Comparison of ENCODE assay signal across 8 cellular contexts in the genomic region with DNA sequence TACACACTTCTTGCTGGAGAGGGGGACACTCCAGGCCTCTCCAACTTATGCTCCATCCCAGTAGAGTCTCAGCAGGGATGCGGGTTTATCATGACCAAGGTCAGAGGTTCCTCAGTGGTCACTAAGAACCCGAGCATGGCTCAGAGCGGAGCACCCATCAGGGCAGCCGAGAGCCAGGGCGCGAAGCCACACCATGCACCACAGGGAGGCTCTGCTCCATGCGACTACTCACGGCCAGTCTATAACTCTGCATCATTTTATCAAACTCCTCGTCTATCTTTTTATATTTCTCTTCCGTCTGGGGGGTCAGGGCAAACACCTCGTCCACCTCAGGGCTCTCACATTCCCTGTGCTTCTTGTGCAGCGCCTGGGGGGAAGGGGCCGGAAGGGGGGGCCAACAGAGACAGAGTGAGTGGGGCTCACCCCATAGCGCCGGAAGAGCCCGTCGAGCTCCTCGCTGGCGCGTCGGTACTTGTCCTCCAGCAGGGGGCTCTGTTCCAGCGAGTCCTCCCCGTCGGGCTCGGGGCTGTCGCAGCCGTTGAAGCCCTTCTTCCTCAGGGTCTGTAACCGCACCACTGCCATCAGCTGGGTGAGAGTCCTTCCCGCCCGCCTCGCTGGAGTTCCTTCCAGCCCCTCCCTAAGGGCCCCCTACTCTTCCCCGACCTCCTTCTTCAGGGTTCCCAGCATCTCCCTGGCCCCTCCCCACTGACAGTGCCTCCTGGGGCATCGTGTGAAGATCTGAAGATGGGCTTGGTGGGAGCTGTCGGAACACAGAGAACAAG. TPM values are rescaled to one million over a fixed set of nuclear protein-coding genes. Genes with fewer than 3 reads are reported as not detected.
DNase-seq lines count a peak whose midpoint lies in the region; ATAC-seq and TF ChIP-seq lines count a peak whose summit lies in the region.

No MANE protein-coding gene starts in this region.

- H3K36me3 ChIP-seq in muscle layer of colon (ENCODE audit: insufficient read depth, low read length) = peaks cover 72% of the 10 kb centered on the region

- ATAC-seq in stimulated activated memory B cell treated with anti-CD40 and anti-IgM and Interleukin-4, amounts not matched to agents 10 μg/mL and 1 μg/mL and 100 μg/mL, for 72 hours = peak; percentile 86
- no peak for ATAC-seq in HG02610 (IDR thresholded peaks at IDR 0.05; ENCODE audit: unreplicated experiment)

- H3K9me3 ChIP-seq in muscle layer of colon (ENCODE audit: low read length) = no peaks in the 10 kb centered on the region

- peaks cover 80% of the 10 kb centered on the region for H3K4me1 ChIP-seq in muscle layer of colon (ENCODE audit: insufficient read depth, low read length)

- peaks cover 49% of the 10 kb centered on the region for H3K4me1 Mint-ChIP-seq in stimulated activated memory B cell treated with anti-CD40 and anti-IgM and Interleukin-4, amounts not matched to agents 10 μg/mL and 1 μg/mL and 100 μg/mL, for 72 hours

- no peaks in the 10 kb centered on the region for H3K27me3 ChIP-seq in muscle layer of colon (ENCODE audit: control insufficient read depth in 1 of 2, insufficient read depth in 2 of 2, low read length in 2 of 2)

- H3K27me3 Mint-ChIP-seq in stimulated activated memory B cell treated with anti-CD40 and anti-IgM and Interleukin-4, amounts not matched to agents 10 μg/mL and 1 μg/mL and 100 μg/mL, for 72 hours = no peaks in the 10 kb centered on the region

- H3K9me3 Mint-ChIP-seq in stimulated activated memory B cell treated with anti-CD40 and anti-IgM and Interleukin-4, amounts not matched to agents 10 μg/mL and 1 μg/mL and 100 μg/mL, for 72 hours = no peaks in the 10 kb centered on the region

- H3K36me3 Mint-ChIP-seq in stimulated activated memory B cell treated with anti-CD40 and anti-IgM and Interleukin-4, amounts not matched to agents 10 μg/mL and 1 μg/mL and 100 μg/mL, for 72 hours = peaks cover 71% of the 10 kb centered on the region

- H3K9ac ChIP-seq in muscle layer of colon (ENCODE audit: low read length) = peak overlapping the region; percentile 13

- no peak overlapping the region for H3K4me3 ChIP-seq in muscle layer of colon (ENCODE audit: low read depth in 1 of 2, low read length in 2 of 2)

- TF ChIP-seq CTCF in GM12874 (IDR thresholded peaks at IDR 0.05; ENCODE audit: insufficient read depth, low read depth, low read length) = peak; percentile 87

- peak overlapping the region; percentile 63 for H3K4me3 Mint-ChIP-seq in stimulated activated memory B cell treated with anti-CD40 and anti-IgM and Interleukin-4, amounts not matched to agents 10 μg/mL and 1 μg/mL and 100 μg/mL, for 72 hours

- peak overlapping the region; percentile 1 for H3K27ac ChIP-seq in muscle layer of colon (ENCODE audit: low read depth, low read length)

- peak overlapping the region; percentile 83 for H3K27ac Mint-ChIP-seq in stimulated activated memory B cell treated with anti-CD40 and anti-IgM and Interleukin-4, amounts not matched to agents 10 μg/mL and 1 μg/mL and 100 μg/mL, for 72 hours

- peak; percentile 76 to 82 for DNase-seq in Kasumi-1 (lab: John Stamatoyannopoulos, UW)
- peak; percentile 70 to 77 for DNase-seq in activated CD4-positive, alpha-beta T cell treated with anti-CD3 and anti-CD28 coated beads, Interleukin-2, amount 50 U/mL, for 4 hours
- peak; percentile 34 to 63 for DNase-seq in dermis microvascular lymphatic vessel endothelial cell (ENCODE audit: low read depth in 2 of 2)
- DNase-seq in kidney glomerular epithelial cell (lab: John Stamatoyannopoulos, UW) = no peak

RNA-seq across cellular contexts. Expression of a gene that starts 20.0 kb away (rescaled TPM):
- 4.1 and 9.4 TPM in 2 replicates for total RNA-seq in dermis microvascular lymphatic vessel endothelial cell
